8 cellular contexts compared by ENCODE assay signal in genomic region chr1:225653463-225654276, GRCh38. TPM values are rescaled to one million over a fixed set of nuclear protein-coding genes. Genes with fewer than 3 reads are reported as not detected.
DNase-seq lines count a peak whose midpoint lies in the region; ATAC-seq and TF ChIP-seq lines count a peak whose summit lies in the region.

No MANE protein-coding gene starts in this region.

- intact Hi-C loops in breast epithelium (cut with DNase I; ENCODE audit: low total_unique reads) = no loop called here

- POLR2A ChIA-PET in RWPE1 (lab: Yijun Ruan, JAX; ENCODE audit: low non-redundant PET) = interaction anchor here (0.5 to 1.0 kb wide), 7 partner anchors 43 to 124 kb away, joined by 3 to 6 read pairs (median 4); partner anchors contain the start of gene SRP9

- peaks cover 0 to 3% of the 10 kb centered on the region in 2 donors for H3K4me1 ChIP-seq in breast epithelium

- peak; percentile 20 for ATAC-seq in HG03571 (IDR thresholded peaks at IDR 0.05; ENCODE audit: unreplicated experiment)

- peak overlapping the region; percentile 94 for H3K27ac ChIP-seq in RWPE1
- peak overlapping the region; percentile 97 to 99 for H3K27ac ChIP-seq in breast epithelium

- peak; percentile 54 for TF ChIP-seq POLR2A in breast epithelium (IDR thresholded peaks at IDR 0.05)

- TF ChIP-seq CTCF in RWPE1 (conservative IDR thresholded peaks at IDR 0.05; ENCODE audit: low read depth) = no peak
- no peak for TF ChIP-seq CTCF in breast epithelium (IDR thresholded peaks at IDR 0.05)
- no peak for TF ChIP-seq CTCF in retinal pigment epithelial cell (conservative IDR thresholded peaks at IDR 0.05; ENCODE audit: low read depth, low read length)

- H3K36me3 ChIP-seq in breast epithelium = no peaks in the 10 kb centered on the region

- H3K4me3 ChIP-seq in breast epithelium (peak overlapping the region; percentile 94 to 95 (median 95)), iPS-18c (ENCODE audit: insufficient read depth, low read depth, low read length) (peak overlapping the region; percentile 94), retinal pigment epithelial cell (ENCODE audit: low read length) (peak overlapping the region; percentile 68)

- H3K9me3 ChIP-seq in breast epithelium (no peaks in the 10 kb centered on the region), iPS-18c (ENCODE audit: control insufficient read depth, insufficient read depth, low read length) (no peaks in the 10 kb centered on the region)

- H3K27me3 ChIP-seq in breast epithelium = no peaks in the 10 kb centered on the region

- DNase-seq in SHP77 (lab: John Stamatoyannopoulos, UW) (peak; percentile 34 to 57), SHP77 treated with DMSO at 0.1 percent for 48 hours (lab: John Stamatoyannopoulos, UW) (no peak), RWPE1 (ENCODE audit: low spot score) (peak; percentile 51), breast epithelium (ENCODE audit: low spot score in 2 of 2) (peak; percentile 76 to 78), retinal pigment epithelial cell (ENCODE audit: low read depth) (no peak), UCSD-AML1 (lab: John Stamatoyannopoulos, UW; ENCODE audit: unreplicated experiment) (no peak)

- CTCF ChIA-PET in RWPE1 (lab: Yijun Ruan, JAX) = interaction anchor here (0.5 to 2.6 kb wide), 8 partner anchors 11 to 179 kb away, joined by 3 to 28 read pairs (median 4); partner anchors contain the start of gene SRP9

RNA-seq across cellular contexts. Expression of gene ENAH, which starts 0.7 kb away (rescaled TPM):
- 10 to 100 TPM; 36.2 to 62.9 (median 48.2) TPM for total RNA-seq in breast epithelium

Comparison
In these comparisons a context has a peak if more than half of its experiments do, and no peak if none do; other contexts are left out.
1. DNase-seq: peak in SHP77 (2 of 2), RWPE1 (single experiment) and breast epithelium (2 of 2); none in SHP77 treated with DMSO at 0.1 percent for 48 hours (single experiment), retinal pigment epithelial cell (single experiment) and UCSD-AML1 (single experiment).
2. Peak in every context shown above with its lines, with median percentiles within 50 percentile points of each other: H3K4me3 ChIP-seq.